14 cellular contexts compared by ENCODE assay signal in genomic region chr3:171334465-171334811, GRCh38.
DNase-seq lines count a peak whose midpoint lies in the region; ATAC-seq and TF ChIP-seq lines count a peak whose summit lies in the region.
"Had no signal": no experiment of that assay in that cellular context is flagged by ENCODE, and none has a peak within 500 bp of the region (broad histone marks: within the 10 kb centered on the region; RNA-seq: fewer than 3 reads in every experiment).

No MANE protein-coding gene starts in this region.

- no peak overlapping the region for H3K4me2 ChIP-seq in MM.1S (ENCODE audit: low read depth, low read length)

- H4K20me1 ChIP-seq in MM.1S (ENCODE audit: insufficient read depth, low read length): no peaks in the 10 kb centered on the region

- TF ChIP-seq CTCF in mucosa of descending colon (IDR thresholded peaks at IDR 0.05): no peak
- TF ChIP-seq CTCF in upper lobe of right lung (IDR thresholded peaks at IDR 0.05): no peak
- no peak for TF ChIP-seq CTCF in MM.1S (IDR thresholded peaks at IDR 0.05; ENCODE audit: low read length)

- H3K4me3 ChIP-seq in mucosa of descending colon: no peak overlapping the region
- H3K4me3 ChIP-seq in upper lobe of right lung: no peak overlapping the region
- no peak overlapping the region for H3K4me3 ChIP-seq in MM.1S (ENCODE audit: low read length)
- H3K4me3 ChIP-seq: breast epithelium, ovary, testis had no signal

- intact Hi-C loops in Right ventricle myocardium superior (cut with DNase I): no loop called here
- intact Hi-C loops in cardiac septum (cut with DNase I): no loop called here
- intact Hi-C loops in mucosa of descending colon (cut with DNase I, micrococcal nuclease): no loop called here
- intact Hi-C loops in upper lobe of right lung (cut with DNase I): no loop called here

- peak; percentile 88 for ATAC-seq in Right ventricle myocardium superior (ENCODE audit: poor library complexity)
- peak; percentile 87 for ATAC-seq in mucosa of descending colon
- peak; percentile 88 for ATAC-seq in upper lobe of right lung
- no peak for ATAC-seq in GM19395 (IDR thresholded peaks at IDR 0.05; ENCODE audit: unreplicated experiment)
- no peak for ATAC-seq in GM18868 (IDR thresholded peaks at IDR 0.05; ENCODE audit: unreplicated experiment)
- ATAC-seq: activated CD4-positive, alpha-beta T cell treated with anti-CD3 and anti-CD28 coated beads for 36 hours had no signal

- H3K9ac ChIP-seq in MM.1S (ENCODE audit: low read length): no peak overlapping the region

- H2AFZ ChIP-seq in MM.1S (ENCODE audit: low read length): no peak overlapping the region

- H3K9me3 ChIP-seq in mucosa of descending colon (no peaks in the 10 kb centered on the region), upper lobe of right lung (no peaks in the 10 kb centered on the region), MM.1S (replicated peaks; ENCODE audit: insufficient read depth, low read length) (no peaks in the 10 kb centered on the region)
- H3K9me3 ChIP-seq: breast epithelium, ovary, testis had no signal

- H3K36me3 ChIP-seq in mucosa of descending colon (ENCODE audit: low read depth) (no peaks in the 10 kb centered on the region), upper lobe of right lung (no peaks in the 10 kb centered on the region), MM.1S (replicated peaks; ENCODE audit: insufficient read depth, low read length) (no peaks in the 10 kb centered on the region)
- H3K36me3 ChIP-seq: breast epithelium, ovary had no signal

- H3K27me3 ChIP-seq in upper lobe of right lung: no peaks in the 10 kb centered on the region
- H3K27me3 ChIP-seq in MM.1S (replicated peaks; ENCODE audit: insufficient read depth, low read length): no peaks in the 10 kb centered on the region
- H3K27me3 ChIP-seq: breast epithelium, ovary, testis had no signal

- no peaks in the 10 kb centered on the region for H3K79me2 ChIP-seq in MM.1S (ENCODE audit: low read length)

- H3K9me2 ChIP-seq in MM.1S (replicated peaks; ENCODE audit: insufficient read depth, low read length): no peaks in the 10 kb centered on the region

- peak; percentile 65 for DNase-seq in Right ventricle myocardium superior
- DNase-seq in cardiac septum (ENCODE audit: low spot score): no peak
- peak; percentile 68 for DNase-seq in dermis blood vessel endothelial cell
- DNase-seq in mucosa of descending colon: no peak
- DNase-seq in upper lobe of right lung: peak; percentile 71
- DNase-seq in MM.1S: no peak
- DNase-seq: activated CD4-positive, alpha-beta T cell treated with anti-CD3 and anti-CD28 coated beads for 36 hours; islet precursor cell; NCI-H82; ovary; testis had no signal

- H3K4me1 ChIP-seq in mucosa of descending colon (ENCODE audit: low read depth) (peaks cover 16% of the 10 kb centered on the region), upper lobe of right lung (no peaks in the 10 kb centered on the region), MM.1S (ENCODE audit: low read length) (no peaks in the 10 kb centered on the region)
- H3K4me1 ChIP-seq: breast epithelium, testis had no signal

- H3F3A ChIP-seq in MM.1S (ENCODE audit: insufficient read depth, low read length): no peaks in the 10 kb centered on the region

- H3K27ac ChIP-seq in upper lobe of right lung: peak overlapping the region; percentile 21
- H3K27ac ChIP-seq in MM.1S (ENCODE audit: low read length): no peak overlapping the region
- H3K27ac ChIP-seq: breast epithelium, ovary, testis had no signal

Comparison
In these comparisons a context has a peak if more than half of its experiments do, and no peak if none do; other contexts are left out.
1. DNase-seq: peak in Right ventricle myocardium superior (single experiment), dermis blood vessel endothelial cell (single experiment) and upper lobe of right lung (single experiment); none in cardiac septum (single experiment), mucosa of descending colon (0 of 3) and MM.1S (single experiment).
2. ATAC-seq: peak in Right ventricle myocardium superior (single experiment), mucosa of descending colon (single experiment) and upper lobe of right lung (single experiment); none in GM19395 (single experiment) and GM18868 (single experiment).